1 cellular context compared by ENCODE assay signal in genomic region chr11:120516461-120517389, GRCh38.
TF ChIP-seq lines count a peak whose summit lies in the region.

No MANE protein-coding gene starts in this region.

TF ChIP-seq in SK-N-SH, 30 proteins besides CTCF, POLR2A, EP300 and RAD21 (continued from another document):
- TF ChIP-seq REST (IDR thresholded peaks at IDR 0.05; ENCODE audit: low read depth, low read length), result no peak
TF ChIP-seq in SK-N-SH: peak in this region for 4.
